28 cellular contexts compared by ENCODE assay signal in the genomic region with DNA sequence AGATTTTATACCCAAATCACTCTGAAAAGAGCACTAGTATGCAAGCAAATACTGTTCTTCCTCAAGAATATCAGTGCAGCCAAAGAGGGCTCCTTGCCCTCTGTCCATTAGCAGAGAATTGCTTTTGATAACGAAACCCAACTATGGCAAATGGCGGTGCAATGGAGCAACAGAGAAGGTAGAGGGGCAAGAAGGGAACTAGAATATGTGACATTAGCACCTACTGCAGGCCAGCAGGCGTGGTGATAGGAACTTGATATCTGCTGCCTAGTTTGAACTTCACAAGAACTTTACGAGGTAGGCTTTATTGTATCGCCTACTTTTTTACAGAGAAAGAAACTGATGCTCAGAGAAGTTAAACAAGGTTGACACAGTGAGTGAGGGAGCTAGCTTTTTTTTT.
"Had no signal": no experiment of that assay in that cellular context is flagged by ENCODE, and none has a peak within 500 bp of the region (broad histone marks: within the 10 kb centered on the region; RNA-seq: fewer than 3 reads in every experiment).

No MANE protein-coding gene starts in this region.

- ATAC-seq: activated CD4-positive, CD25-positive, alpha-beta regulatory T cell treated with anti-CD3 and anti-CD28 coated beads, Interleukin-2, amount 50 U/mL, for 24 hours; activated CD8-positive, alpha-beta T cell treated with anti-CD3 and anti-CD28 coated beads for 36 hours; activated naive CD8-positive, alpha-beta T cell treated with anti-CD3 and anti-CD28 coated beads, Interleukin-2, amount 50 U/mL, for 24 hours; body of pancreas; T-helper 17 cell had no signal

- H3K27ac ChIP-seq: adrenal gland, body of pancreas, colonic mucosa, epithelial cell of prostate, esophagus squamous epithelium, WERI-Rb-1 had no signal

- DNase-seq: activated B cell treated with CpG ODN at 0.5 μM for 24 hours; activated CD4-positive, alpha-beta T cell treated with anti-CD3 and anti-CD28 coated beads for 48 hours; activated CD4-positive, alpha-beta T cell treated with anti-CD3 and anti-CD28 coated beads, Interleukin-2, amount 50 U/mL, for 1 hour; activated CD4-positive, alpha-beta T cell treated with anti-CD3 and anti-CD28 coated beads, Interleukin-2, amount 50 U/mL, for 48 hours; activated CD8-positive, alpha-beta memory T cell treated with anti-CD3 and anti-CD28 coated beads for 24 hours; activated CD8-positive, alpha-beta T cell treated with anti-CD3 and anti-CD28 coated beads for 36 hours; activated effector memory CD4-positive, alpha-beta T cell treated with anti-CD3 and anti-CD28 coated beads, Interleukin-2, amount 50 U/mL, for 16 hours; activated naive CD4-positive, alpha-beta T cell treated with anti-CD3 and anti-CD28 coated beads for 36 hours; activated naive CD8-positive, alpha-beta T cell treated with anti-CD3 and anti-CD28 coated beads for 36 hours; activated naive CD8-positive, alpha-beta T cell treated with anti-CD3 and anti-CD28 coated beads, Interleukin-2, amount 50 U/mL, for 24 hours; activated T-cell treated with anti-CD3 and anti-CD28 coated beads, Interleukin-2, amount 50 U/mL, for 1 hour; activated T-cell treated with anti-CD3 and anti-CD28 coated beads, Interleukin-2, amount 50 U/mL, for 48 hours; adrenal gland; amygdala; aorta; body of pancreas; caudate nucleus; cerebellar nuclear complex; colonic mucosa; effector CD8-positive, alpha-beta T cell; esophagus squamous epithelium; foreskin melanocyte; head of caudate nucleus; T-helper 17 cell; T1000; WERI-Rb-1 had no signal

- H3K4me3 ChIP-seq: adrenal gland, body of pancreas, colonic mucosa, esophagus squamous epithelium had no signal

- H3K4me1 ChIP-seq: colonic mucosa, esophagus squamous epithelium had no signal

- H3K9me3 ChIP-seq: adrenal gland, body of pancreas, colonic mucosa, esophagus squamous epithelium had no signal

- H3K36me3 ChIP-seq: adrenal gland, colonic mucosa, esophagus squamous epithelium, WERI-Rb-1 had no signal

- H3K27me3 ChIP-seq: adrenal gland, body of pancreas, colonic mucosa, esophagus squamous epithelium had no signal
